ENCODE assay signal across 26 cellular contexts in the genomic region with DNA sequence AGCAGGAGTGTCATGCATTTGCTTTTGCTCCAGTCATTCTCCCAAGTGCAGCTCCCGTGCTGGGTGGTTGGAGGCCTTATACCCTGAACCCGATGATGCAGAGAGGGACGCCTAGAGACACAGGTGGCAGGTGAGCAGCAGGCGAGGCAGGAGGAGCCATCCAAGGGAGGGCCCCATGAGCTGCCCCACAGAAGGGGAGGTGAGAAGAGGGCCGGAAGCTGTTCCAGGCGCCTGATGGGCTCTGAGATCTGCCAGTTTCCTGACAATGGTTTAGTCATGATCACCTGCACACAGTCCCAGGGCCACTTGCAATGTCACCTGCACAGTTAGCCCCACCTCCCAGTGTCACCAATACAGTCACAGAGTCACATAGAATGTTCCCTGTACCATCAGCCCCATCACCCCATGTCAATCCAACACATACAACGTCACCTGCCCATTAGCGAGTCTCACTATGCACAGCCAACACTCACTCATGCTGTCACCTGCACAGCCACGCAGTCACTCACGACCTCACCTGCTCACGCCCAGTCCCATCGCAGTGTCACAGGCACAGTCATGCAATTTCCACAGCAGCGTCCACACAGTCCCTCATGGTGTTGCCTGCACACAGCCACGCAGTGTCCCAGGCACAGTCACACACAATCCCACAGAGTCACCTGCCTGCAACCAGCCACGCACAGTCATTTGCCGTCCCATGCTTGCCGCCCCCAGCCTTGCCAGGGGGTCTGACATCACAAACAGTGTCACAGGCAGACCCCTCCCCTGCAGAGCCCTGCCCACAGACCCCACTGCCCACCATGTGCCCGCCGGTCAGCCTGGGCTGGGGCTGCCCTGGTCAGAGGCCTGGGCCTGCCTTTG.
DNase-seq lines count a peak whose midpoint lies in the region; ATAC-seq and TF ChIP-seq lines count a peak whose summit lies in the region.
"Had no signal": no experiment of that assay in that cellular context is flagged by ENCODE, and none has a peak within 500 bp of the region (broad histone marks: within the 10 kb centered on the region; RNA-seq: fewer than 3 reads in every experiment).

No MANE protein-coding gene starts in this region.

- no peak overlapping the region for H2BK12ac ChIP-seq in trophoblast cell (ENCODE audit: low read length)

- no peak overlapping the region for H3K4me2 ChIP-seq in trophoblast cell (ENCODE audit: low read length)
- no peak overlapping the region for H3K4me2 ChIP-seq in hepatocyte
- H3K4me2 ChIP-seq: smooth muscle cell had no signal

- TF ChIP-seq CTCF in WTC11 (IDR thresholded peaks at IDR 0.05) (no peak), hepatocyte (IDR thresholded peaks at IDR 0.05; ENCODE audit: poor library complexity) (no peak), CD14-positive monocyte (IDR thresholded peaks at IDR 0.05) (no peak)

- peaks cover 7 to 12% of the 10 kb centered on the region in 2 experiments for H3K4me1 ChIP-seq in trophoblast cell (ENCODE audit: control insufficient read depth in 1 of 2, insufficient read depth in 2 of 2, low read length in 2 of 2)
- H3K4me1 ChIP-seq in hepatocyte (ENCODE audit: insufficient read depth), result no peaks in the 10 kb centered on the region
- H3K4me1 ChIP-seq: colonic mucosa, esophagus muscularis mucosa, gastrocnemius medialis, testis, vagina had no signal

- H3K23ac ChIP-seq in trophoblast cell (ENCODE audit: low read length), result no peak overlapping the region

- H2AFZ ChIP-seq in trophoblast cell (ENCODE audit: insufficient read depth, low read length, poor library complexity) (no peak overlapping the region), hepatocyte (no peak overlapping the region)

- H2BK5ac ChIP-seq in trophoblast cell (ENCODE audit: low read depth, low read length, poor library complexity), result no peak overlapping the region

- H3K14ac ChIP-seq in trophoblast cell (ENCODE audit: low read length), result no peak overlapping the region

- no peak overlapping the region for H3K27ac Mint-ChIP-seq in WTC11
- no peak overlapping the region for H3K27ac Mint-ChIP-seq in CD14-positive monocyte
- H3K27ac Mint-ChIP-seq: activated CD4-positive, alpha-beta T cell treated with anti-CD3 and anti-CD28 coated beads for 36 hours; activated CD8-positive, alpha-beta memory T cell treated with anti-CD3 and anti-CD28 coated beads, Interleukin-2, amount 10 ng/mL, durations not matched to agents 7 days and 5 days; activated naive CD4-positive, alpha-beta T cell treated with anti-CD3 and anti-CD28 coated beads, Interleukin-2, amount 10 ng/mL, durations not matched to agents 7 days and 5 days; effector memory CD8-positive, alpha-beta T cell; mesothelial cell of epicardium had no signal

- H3K79me1 ChIP-seq in trophoblast cell (ENCODE audit: low read length), result peaks cover 3% of the 10 kb centered on the region

- POLR2A ChIA-PET in WTC11 (lab: Charles Lee), result no interaction called here

- H3K27ac ChIP-seq in trophoblast cell (ENCODE audit: low read depth, low read length) (no peak overlapping the region), hepatocyte (no peak overlapping the region)
- H3K27ac ChIP-seq: C4-2B, colonic mucosa, esophagus muscularis mucosa, gastrocnemius medialis, left lung, ovary, RWPE1, testis, vagina had no signal

- no peak for ATAC-seq in WTC11
- no peak for ATAC-seq in HG03039 (IDR thresholded peaks at IDR 0.05; ENCODE audit: unreplicated experiment)
- ATAC-seq: activated CD4-positive, alpha-beta T cell treated with anti-CD3 and anti-CD28 coated beads for 36 hours; activated CD8-positive, alpha-beta memory T cell treated with anti-CD3 and anti-CD28 coated beads, Interleukin-2, amount 10 ng/mL, durations not matched to agents 7 days and 5 days; effector memory CD8-positive, alpha-beta T cell; gastrocnemius medialis; left lung; naive thymus-derived CD4-positive, alpha-beta T cell had no signal

- no peaks in the 10 kb centered on the region for H3K36me3 Mint-ChIP-seq in WTC11
- no peaks in the 10 kb centered on the region for H3K36me3 Mint-ChIP-seq in CD14-positive monocyte
- H3K36me3 Mint-ChIP-seq: activated CD8-positive, alpha-beta memory T cell treated with anti-CD3 and anti-CD28 coated beads, Interleukin-2, amount 10 ng/mL, durations not matched to agents 7 days and 5 days; activated naive CD4-positive, alpha-beta T cell treated with anti-CD3 and anti-CD28 coated beads, Interleukin-2, amount 10 ng/mL, durations not matched to agents 7 days and 5 days; mesothelial cell of epicardium; naive thymus-derived CD4-positive, alpha-beta T cell had no signal

- H4K8ac ChIP-seq in trophoblast cell (ENCODE audit: low read depth, low read length), result no peak overlapping the region

- intact Hi-C loops in CD14-positive monocyte (cut with micrococcal nuclease), result loop anchor here (5.0 kb wide), 3 partner anchors 72 to 197 kb away; no protein-coding TSS in a partner anchor

- no CpG with 5 or more reads among the region's 19 CpGs for WGBS in trophoblast cell (ENCODE audit: extremely low coverage, insufficient coverage, insufficient read length)
- 89% methylated on average over 19 of the region's 19 CpGs for WGBS in hepatocyte (ENCODE audit: low lambda C conversion rate, missing lambda C conversion rate)

- H3K9me3 ChIP-seq in trophoblast cell (ENCODE audit: insufficient read depth, low read depth, low read length) (peaks cover 1% of the 10 kb centered on the region), hepatocyte (ENCODE audit: low read depth) (no peaks in the 10 kb centered on the region)
- H3K9me3 ChIP-seq: colonic mucosa, gastrocnemius medialis, ovary, testis, vagina had no signal

- H2AK5ac ChIP-seq in trophoblast cell (ENCODE audit: low read length), result peak overlapping the region; percentile 56

- no peak overlapping the region for H4K91ac ChIP-seq in trophoblast cell (ENCODE audit: low read depth, low read length)

- H3K9me2 ChIP-seq in hepatocyte (replicated peaks; ENCODE audit: insufficient read depth), result no peaks in the 10 kb centered on the region

- H4K20me1 ChIP-seq in hepatocyte (ENCODE audit: insufficient read depth, poor library complexity, severe bottlenecking), result no peaks in the 10 kb centered on the region

- H3K4me1 Mint-ChIP-seq in WTC11 (peaks cover 7% of the 10 kb centered on the region), CD14-positive monocyte (peaks cover 10% of the 10 kb centered on the region)
- H3K4me1 Mint-ChIP-seq: activated CD4-positive, alpha-beta T cell treated with anti-CD3 and anti-CD28 coated beads for 36 hours; mesothelial cell of epicardium had no signal

- CTCF ChIA-PET in WTC11 (lab: Charles Lee), result interaction anchor here (1.1 to 4.0 kb wide), 6 partner anchors 83 to 268 kb away, joined by 4 to 46 read pairs (median 6); no protein-coding TSS in a partner anchor

- H3K4me3 Mint-ChIP-seq in WTC11, result no peak overlapping the region
- H3K4me3 Mint-ChIP-seq in CD14-positive monocyte, result no peak overlapping the region
- H3K4me3 Mint-ChIP-seq: activated CD4-positive, alpha-beta T cell treated with anti-CD3 and anti-CD28 coated beads for 36 hours; activated CD8-positive, alpha-beta memory T cell treated with anti-CD3 and anti-CD28 coated beads, Interleukin-2, amount 10 ng/mL, durations not matched to agents 7 days and 5 days; activated naive CD4-positive, alpha-beta T cell treated with anti-CD3 and anti-CD28 coated beads, Interleukin-2, amount 10 ng/mL, durations not matched to agents 7 days and 5 days; effector memory CD8-positive, alpha-beta T cell; mesothelial cell of epicardium had no signal

- no peak overlapping the region for H3K18ac ChIP-seq in trophoblast cell (ENCODE audit: low read length)

- H3K27me3 ChIP-seq in trophoblast cell (ENCODE audit: insufficient read depth, low read length), result no peaks in the 10 kb centered on the region
- no peaks in the 10 kb centered on the region for H3K27me3 ChIP-seq in hepatocyte
- H3K27me3 ChIP-seq: colonic mucosa, gastrocnemius medialis, ovary, testis, vagina had no signal

- no peaks in the 10 kb centered on the region; the same call in 1 of the 2 replicates for H3K27me3 Mint-ChIP-seq in WTC11 (ENCODE audit: low read depth)
- peaks cover 1 to 7% (median 3%) of the 10 kb centered on the region in 3 donors for H3K27me3 Mint-ChIP-seq in CD14-positive monocyte (ENCODE audit: low read depth in 3 of 3)

- H3K36me3 ChIP-seq in trophoblast cell (ENCODE audit: control insufficient read depth in 1 of 2, insufficient read depth in 2 of 2, low read length in 2 of 2) (no peaks in the 10 kb centered on the region), hepatocyte (replicated peaks; ENCODE audit: insufficient read depth, low read depth) (no peaks in the 10 kb centered on the region)
- H3K36me3 ChIP-seq: colonic mucosa, esophagus muscularis mucosa, gastrocnemius medialis, left lung, ovary, vagina had no signal

- H3K9ac ChIP-seq in trophoblast cell (ENCODE audit: low read length), result no peak overlapping the region

- H3K4me3 ChIP-seq in trophoblast cell (ENCODE audit: low read depth, low read length) (no peak overlapping the region), hepatocyte (no peak overlapping the region)
- H3K4me3 ChIP-seq: colonic mucosa, esophagus muscularis mucosa, gastrocnemius medialis, left lung, ovary, smooth muscle cell, testis, vagina had no signal

- H3K4ac ChIP-seq in trophoblast cell (ENCODE audit: low read depth, low read length), result no peak overlapping the region

- H3K79me2 ChIP-seq in trophoblast cell (ENCODE audit: control insufficient read depth, insufficient read depth, low read length, poor library complexity) (no peaks in the 10 kb centered on the region), hepatocyte (no peaks in the 10 kb centered on the region)

- H2BK120ac ChIP-seq in trophoblast cell (ENCODE audit: insufficient read depth, low read length, poor library complexity), result no peak overlapping the region

- no peak overlapping the region for H4K12ac ChIP-seq in trophoblast cell (ENCODE audit: low read depth, low read length)

- H3K9me3 Mint-ChIP-seq in WTC11 (no peaks in the 10 kb centered on the region), CD14-positive monocyte (peaks cover 0 to 12% (median 3%) of the 10 kb centered on the region in 7 donors)
- H3K9me3 Mint-ChIP-seq: activated naive CD4-positive, alpha-beta T cell treated with anti-CD3 and anti-CD28 coated beads, Interleukin-2, amount 10 ng/mL, durations not matched to agents 7 days and 5 days; effector memory CD8-positive, alpha-beta T cell; mesothelial cell of epicardium had no signal

- peak; percentile 17 for DNase-seq in DMS79 (lab: John Stamatoyannopoulos, UW)
- DNase-seq in NCI-H1105 treated with DMSO at 0.1 percent for 48 hours (lab: John Stamatoyannopoulos, UW), result peak; percentile 59
- no peak for DNase-seq in WTC11 (ENCODE audit: low spot score)
- DNase-seq in trophoblast cell, result no peak
- no peak for DNase-seq in hepatocyte (ENCODE audit: low spot score)
- no peak for DNase-seq in CD14-positive monocyte (ENCODE audit: low spot score)
- DNase-seq: activated CD4-positive, alpha-beta T cell treated with anti-CD3 and anti-CD28 coated beads for 36 hours; activated CD8-positive, alpha-beta memory T cell treated with anti-CD3 and anti-CD28 coated beads, Interleukin-2, amount 10 ng/mL, durations not matched to agents 7 days and 5 days; activated naive CD4-positive, alpha-beta T cell treated with anti-CD3 and anti-CD28 coated beads, Interleukin-2, amount 10 ng/mL, durations not matched to agents 7 days and 5 days; amygdala; colonic mucosa; effector memory CD8-positive, alpha-beta T cell; gastrocnemius medialis; hypothalamus; left lung; naive thymus-derived CD4-positive, alpha-beta T cell; ovary; stimulated activated naive CD4-positive, alpha-beta T cell; testis had no signal

Comparison
In these comparisons a context has a peak if more than half of its experiments do, and no peak if none do; other contexts are left out.
1. DNase-seq: peak in DMS79 (single experiment) and NCI-H1105 treated with DMSO at 0.1 percent for 48 hours (single experiment); none in WTC11 (single experiment), trophoblast cell (0 of 2), hepatocyte (single experiment) and CD14-positive monocyte (single experiment).